In the genomic region with DNA sequence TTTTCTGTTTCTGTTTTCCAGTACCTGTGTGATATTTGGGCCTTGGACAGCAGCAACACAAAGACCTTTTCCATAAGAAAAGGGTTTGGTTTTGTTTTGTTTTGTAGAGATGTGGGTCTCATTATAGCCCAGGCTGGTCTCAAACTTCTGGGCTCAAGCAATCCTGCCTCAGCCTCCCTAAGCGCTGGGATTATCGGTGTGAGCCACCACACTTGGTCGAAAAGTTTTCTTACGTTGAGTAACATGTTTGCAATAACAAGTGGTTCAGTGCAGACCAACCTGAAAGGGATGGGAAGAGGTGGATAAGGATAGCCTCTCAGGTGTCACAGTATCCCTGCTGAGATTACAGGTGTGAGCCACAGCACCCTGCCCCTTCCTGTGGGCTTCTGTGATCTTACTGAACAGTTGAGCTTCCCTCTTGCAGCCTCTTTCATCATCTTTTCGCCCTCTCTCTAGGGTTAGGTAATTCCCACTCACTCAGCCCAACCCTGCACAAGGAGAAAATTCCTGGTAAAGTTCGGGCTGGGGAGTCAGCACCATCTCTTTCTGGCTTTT, we compare ENCODE assay signal across 1 cellular context.
TF ChIP-seq lines count a peak whose summit lies in the region.

No MANE protein-coding gene starts in this region.

TF ChIP-seq in K562, 482 proteins besides CTCF, POLR2A, EP300 and RAD21 (continued from another document):
- TF ChIP-seq, protein P1, sequence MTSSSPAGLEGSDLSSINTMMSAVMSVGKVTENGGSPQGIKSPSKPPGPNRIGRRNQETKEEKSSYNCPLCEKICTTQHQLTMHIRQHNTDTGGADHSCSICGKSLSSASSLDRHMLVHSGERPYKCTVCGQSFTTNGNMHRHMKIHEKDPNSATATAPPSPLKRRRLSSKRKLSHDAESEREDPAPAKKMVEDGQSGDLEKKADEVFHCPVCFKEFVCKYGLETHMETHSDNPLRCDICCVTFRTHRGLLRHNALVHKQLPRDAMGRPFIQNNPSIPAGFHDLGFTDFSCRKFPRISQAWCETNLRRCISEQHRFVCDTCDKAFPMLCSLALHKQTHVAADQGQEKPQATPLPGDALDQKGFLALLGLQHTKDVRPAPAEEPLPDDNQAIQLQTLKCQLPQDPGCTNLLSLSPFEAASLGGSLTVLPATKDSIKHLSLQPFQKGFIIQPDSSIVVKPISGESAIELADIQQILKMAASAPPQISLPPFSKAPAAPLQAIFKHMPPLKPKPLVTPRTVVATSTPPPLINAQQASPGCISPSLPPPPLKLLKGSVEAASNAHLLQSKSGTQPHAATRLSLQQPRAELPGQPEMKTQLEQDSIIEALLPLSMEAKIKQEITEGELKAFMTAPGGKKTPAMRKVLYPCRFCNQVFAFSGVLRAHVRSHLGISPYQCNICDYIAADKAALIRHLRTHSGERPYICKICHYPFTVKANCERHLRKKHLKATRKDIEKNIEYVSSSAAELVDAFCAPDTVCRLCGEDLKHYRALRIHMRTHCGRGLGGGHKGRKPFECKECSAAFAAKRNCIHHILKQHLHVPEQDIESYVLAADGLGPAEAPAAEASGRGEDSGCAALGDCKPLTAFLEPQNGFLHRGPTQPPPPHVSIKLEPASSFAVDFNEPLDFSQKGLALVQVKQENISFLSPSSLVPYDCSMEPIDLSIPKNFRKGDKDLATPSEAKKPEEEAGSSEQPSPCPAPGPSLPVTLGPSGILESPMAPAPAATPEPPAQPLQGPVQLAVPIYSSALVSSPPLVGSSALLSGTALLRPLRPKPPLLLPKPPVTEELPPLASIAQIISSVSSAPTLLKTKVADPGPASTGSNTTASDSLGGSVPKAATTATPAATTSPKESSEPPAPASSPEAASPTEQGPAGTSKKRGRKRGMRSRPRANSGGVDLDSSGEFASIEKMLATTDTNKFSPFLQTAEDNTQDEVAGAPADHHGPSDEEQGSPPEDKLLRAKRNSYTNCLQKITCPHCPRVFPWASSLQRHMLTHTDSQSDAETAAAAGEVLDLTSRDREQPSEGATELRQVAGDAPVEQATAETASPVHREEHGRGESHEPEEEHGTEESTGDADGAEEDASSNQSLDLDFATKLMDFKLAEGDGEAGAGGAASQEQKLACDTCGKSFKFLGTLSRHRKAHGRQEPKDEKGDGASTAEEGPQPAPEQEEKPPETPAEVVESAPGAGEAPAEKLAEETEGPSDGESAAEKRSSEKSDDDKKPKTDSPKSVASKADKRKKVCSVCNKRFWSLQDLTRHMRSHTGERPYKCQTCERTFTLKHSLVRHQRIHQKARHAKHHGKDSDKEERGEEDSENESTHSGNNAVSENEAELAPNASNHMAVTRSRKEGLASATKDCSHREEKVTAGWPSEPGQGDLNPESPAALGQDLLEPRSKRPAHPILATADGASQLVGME (CRISPR knock-in tag; IDR thresholded peaks at IDR 0.05) = peak; percentile 90
- TF ChIP-seq MEIS2 (IDR thresholded peaks at IDR 0.05; ENCODE audit: partially characterized antibody) (no peak), TEAD2 (tag; IDR thresholded peaks at IDR 0.05) (peak; percentile 12; the same call in 1 of the 2 replicates), ERF (CRISPR knock-in tag; IDR thresholded peaks at IDR 0.05) (0 out of 2 replicates have a peak, but pooled peaks have one; percentile 21), ZKSCAN1 (IDR thresholded peaks at IDR 0.05; ENCODE audit: low read depth, low read length) (no peak), TSC22D4 (tag; IDR thresholded peaks at IDR 0.05) (no peak), TAF15 (IDR thresholded peaks at IDR 0.05; ENCODE audit: low read depth, low read length) (no peak), ZNF79 (CRISPR knock-in tag; IDR thresholded peaks at IDR 0.05; ENCODE audit: low read depth) (no peak), MBD2 (IDR thresholded peaks at IDR 0.05; ENCODE audit: borderline replicate concordance, low read depth) (no peak), SNRNP70 (optimal IDR thresholded peaks at IDR 0.05; ENCODE audit: low read depth, low read length) (no peak), FOSL1 (tag; conservative IDR thresholded peaks at IDR 0.05) (peak; percentile 56), ZZZ3 (IDR thresholded peaks at IDR 0.05) (no peak), TBL1XR1 (IDR thresholded peaks at IDR 0.05; ENCODE audit: low read length in 2 of 2) (no peak), PML (IDR thresholded peaks at IDR 0.05; ENCODE audit: low read length) (no peak), ZNF217 (CRISPR knock-in tag; IDR thresholded peaks at IDR 0.05) (no peak), PURB (CRISPR knock-in tag; IDR thresholded peaks at IDR 0.05; ENCODE audit: low read depth) (no peak), ADNP (tag; IDR thresholded peaks at IDR 0.05) (no peak), DACH1 (IDR thresholded peaks at IDR 0.05; ENCODE audit: partially characterized antibody) (no peak), ZNF644 (tag; IDR thresholded peaks at IDR 0.05; ENCODE audit: low read depth) (peak; percentile 91; the same call in 1 of the 2 replicates), TOE1 (IDR thresholded peaks at IDR 0.05; ENCODE audit: borderline replicate concordance) (no peak), TOE1 (CRISPR knock-in tag; IDR thresholded peaks at IDR 0.05; ENCODE audit: borderline replicate concordance, low read depth) (no peak), NONO (IDR thresholded peaks at IDR 0.05; ENCODE audit: low read depth in 2 of 2, low read length in 1 of 2) (no peak), ZNF324 (CRISPR knock-in tag; IDR thresholded peaks at IDR 0.05) (0 out of 2 replicates have a peak, but pooled peaks have one; percentile 10), CBX8 (IDR thresholded peaks at IDR 0.05; ENCODE audit: borderline replicate concordance, extremely low read depth, low read depth, low read length, poor library complexity, severe bottlenecking) (no peak), TAL1 (IDR thresholded peaks at IDR 0.05) (peak; percentile 41), NFXL1 (CRISPR knock-in tag; IDR thresholded peaks at IDR 0.05) (peak; percentile 79), RBM25 (IDR thresholded peaks at IDR 0.05; ENCODE audit: low read depth, low read length, severe bottlenecking) (peak; percentile 7), HCFC1 (IDR thresholded peaks at IDR 0.05; ENCODE audit: low read depth, low read length) (no peak), POLR2AphosphoS2 (IDR thresholded peaks at IDR 0.05; ENCODE audit: low read length) (no peak), CREB1 (IDR thresholded peaks at IDR 0.05) (no peak), CREB1 (CRISPR knock-in tag; IDR thresholded peaks at IDR 0.05) (no peak)
- TF ChIP-seq, protein P2, sequence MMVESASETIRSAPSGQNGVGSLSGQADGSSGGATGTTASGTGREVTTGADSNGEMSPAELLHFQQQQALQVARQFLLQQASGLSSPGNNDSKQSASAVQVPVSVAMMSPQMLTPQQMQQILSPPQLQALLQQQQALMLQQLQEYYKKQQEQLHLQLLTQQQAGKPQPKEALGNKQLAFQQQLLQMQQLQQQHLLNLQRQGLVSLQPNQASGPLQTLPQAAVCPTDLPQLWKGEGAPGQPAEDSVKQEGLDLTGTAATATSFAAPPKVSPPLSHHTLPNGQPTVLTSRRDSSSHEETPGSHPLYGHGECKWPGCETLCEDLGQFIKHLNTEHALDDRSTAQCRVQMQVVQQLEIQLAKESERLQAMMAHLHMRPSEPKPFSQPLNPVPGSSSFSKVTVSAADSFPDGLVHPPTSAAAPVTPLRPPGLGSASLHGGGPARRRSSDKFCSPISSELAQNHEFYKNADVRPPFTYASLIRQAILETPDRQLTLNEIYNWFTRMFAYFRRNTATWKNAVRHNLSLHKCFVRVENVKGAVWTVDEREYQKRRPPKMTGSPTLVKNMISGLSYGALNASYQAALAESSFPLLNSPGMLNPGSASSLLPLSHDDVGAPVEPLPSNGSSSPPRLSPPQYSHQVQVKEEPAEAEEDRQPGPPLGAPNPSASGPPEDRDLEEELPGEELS (CRISPR knock-in tag; IDR thresholded peaks at IDR 0.05; ENCODE audit: borderline replicate concordance) = no peak
- TF ChIP-seq, protein P3, sequence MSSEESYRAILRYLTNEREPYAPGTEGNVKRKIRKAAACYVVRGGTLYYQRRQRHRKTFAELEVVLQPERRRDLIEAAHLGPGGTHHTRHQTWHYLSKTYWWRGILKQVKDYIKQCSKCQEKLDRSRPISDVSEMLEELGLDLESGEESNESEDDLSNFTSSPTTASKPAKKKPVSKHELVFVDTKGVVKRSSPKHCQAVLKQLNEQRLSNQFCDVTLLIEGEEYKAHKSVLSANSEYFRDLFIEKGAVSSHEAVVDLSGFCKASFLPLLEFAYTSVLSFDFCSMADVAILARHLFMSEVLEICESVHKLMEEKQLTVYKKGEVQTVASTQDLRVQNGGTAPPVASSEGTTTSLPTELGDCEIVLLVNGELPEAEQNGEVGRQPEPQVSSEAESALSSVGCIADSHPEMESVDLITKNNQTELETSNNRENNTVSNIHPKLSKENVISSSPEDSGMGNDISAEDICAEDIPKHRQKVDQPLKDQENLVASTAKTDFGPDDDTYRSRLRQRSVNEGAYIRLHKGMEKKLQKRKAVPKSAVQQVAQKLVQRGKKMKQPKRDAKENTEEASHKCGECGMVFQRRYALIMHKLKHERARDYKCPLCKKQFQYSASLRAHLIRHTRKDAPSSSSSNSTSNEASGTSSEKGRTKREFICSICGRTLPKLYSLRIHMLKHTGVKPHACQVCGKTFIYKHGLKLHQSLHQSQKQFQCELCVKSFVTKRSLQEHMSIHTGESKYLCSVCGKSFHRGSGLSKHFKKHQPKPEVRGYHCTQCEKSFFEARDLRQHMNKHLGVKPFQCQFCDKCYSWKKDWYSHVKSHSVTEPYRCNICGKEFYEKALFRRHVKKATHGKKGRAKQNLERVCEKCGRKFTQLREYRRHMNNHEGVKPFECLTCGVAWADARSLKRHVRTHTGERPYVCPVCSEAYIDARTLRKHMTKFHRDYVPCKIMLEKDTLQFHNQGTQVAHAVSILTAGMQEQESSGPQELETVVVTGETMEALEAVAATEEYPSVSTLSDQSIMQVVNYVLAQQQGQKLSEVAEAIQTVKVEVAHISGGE (CRISPR knock-in tag; IDR thresholded peaks at IDR 0.05) = no peak
- TF ChIP-seq, protein P4, sequence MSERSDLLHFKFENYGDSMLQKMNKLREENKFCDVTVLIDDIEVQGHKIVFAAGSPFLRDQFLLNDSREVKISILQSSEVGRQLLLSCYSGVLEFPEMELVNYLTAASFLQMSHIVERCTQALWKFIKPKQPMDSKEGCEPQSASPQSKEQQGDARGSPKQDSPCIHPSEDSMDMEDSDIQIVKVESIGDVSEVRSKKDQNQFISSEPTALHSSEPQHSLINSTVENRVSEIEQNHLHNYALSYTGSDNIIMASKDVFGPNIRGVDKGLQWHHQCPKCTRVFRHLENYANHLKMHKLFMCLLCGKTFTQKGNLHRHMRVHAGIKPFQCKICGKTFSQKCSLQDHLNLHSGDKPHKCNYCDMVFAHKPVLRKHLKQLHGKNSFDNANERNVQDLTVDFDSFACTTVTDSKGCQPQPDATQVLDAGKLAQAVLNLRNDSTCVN (CRISPR knock-in tag; IDR thresholded peaks at IDR 0.05) = 0 out of 2 replicates have a peak, but pooled peaks have one; percentile 8
- TF ChIP-seq, protein P5, sequence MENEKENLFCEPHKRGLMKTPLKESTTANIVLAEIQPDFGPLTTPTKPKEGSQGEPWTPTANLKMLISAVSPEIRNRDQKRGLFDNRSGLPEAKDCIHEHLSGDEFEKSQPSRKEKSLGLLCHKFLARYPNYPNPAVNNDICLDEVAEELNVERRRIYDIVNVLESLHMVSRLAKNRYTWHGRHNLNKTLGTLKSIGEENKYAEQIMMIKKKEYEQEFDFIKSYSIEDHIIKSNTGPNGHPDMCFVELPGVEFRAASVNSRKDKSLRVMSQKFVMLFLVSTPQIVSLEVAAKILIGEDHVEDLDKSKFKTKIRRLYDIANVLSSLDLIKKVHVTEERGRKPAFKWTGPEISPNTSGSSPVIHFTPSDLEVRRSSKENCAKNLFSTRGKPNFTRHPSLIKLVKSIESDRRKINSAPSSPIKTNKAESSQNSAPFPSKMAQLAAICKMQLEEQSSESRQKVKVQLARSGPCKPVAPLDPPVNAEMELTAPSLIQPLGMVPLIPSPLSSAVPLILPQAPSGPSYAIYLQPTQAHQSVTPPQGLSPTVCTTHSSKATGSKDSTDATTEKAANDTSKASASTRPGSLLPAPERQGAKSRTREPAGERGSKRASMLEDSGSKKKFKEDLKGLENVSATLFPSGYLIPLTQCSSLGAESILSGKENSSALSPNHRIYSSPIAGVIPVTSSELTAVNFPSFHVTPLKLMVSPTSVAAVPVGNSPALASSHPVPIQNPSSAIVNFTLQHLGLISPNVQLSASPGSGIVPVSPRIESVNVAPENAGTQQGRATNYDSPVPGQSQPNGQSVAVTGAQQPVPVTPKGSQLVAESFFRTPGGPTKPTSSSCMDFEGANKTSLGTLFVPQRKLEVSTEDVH (IDR thresholded peaks at IDR 0.05; ENCODE audit: low read depth, partially characterized antibody) = peak; percentile 49
- TF ChIP-seq, protein P6, sequence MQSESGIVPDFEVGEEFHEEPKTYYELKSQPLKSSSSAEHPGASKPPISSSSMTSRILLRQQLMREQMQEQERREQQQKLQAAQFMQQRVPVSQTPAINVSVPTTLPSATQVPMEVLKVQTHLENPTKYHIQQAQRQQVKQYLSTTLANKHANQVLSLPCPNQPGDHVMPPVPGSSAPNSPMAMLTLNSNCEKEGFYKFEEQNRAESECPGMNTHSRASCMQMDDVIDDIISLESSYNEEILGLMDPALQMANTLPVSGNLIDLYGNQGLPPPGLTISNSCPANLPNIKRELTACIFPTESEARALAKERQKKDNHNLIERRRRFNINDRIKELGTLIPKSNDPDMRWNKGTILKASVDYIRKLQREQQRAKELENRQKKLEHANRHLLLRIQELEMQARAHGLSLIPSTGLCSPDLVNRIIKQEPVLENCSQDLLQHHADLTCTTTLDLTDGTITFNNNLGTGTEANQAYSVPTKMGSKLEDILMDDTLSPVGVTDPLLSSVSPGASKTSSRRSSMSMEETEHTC (IDR thresholded peaks at IDR 0.05) = no peak
- TF ChIP-seq, protein P7, sequence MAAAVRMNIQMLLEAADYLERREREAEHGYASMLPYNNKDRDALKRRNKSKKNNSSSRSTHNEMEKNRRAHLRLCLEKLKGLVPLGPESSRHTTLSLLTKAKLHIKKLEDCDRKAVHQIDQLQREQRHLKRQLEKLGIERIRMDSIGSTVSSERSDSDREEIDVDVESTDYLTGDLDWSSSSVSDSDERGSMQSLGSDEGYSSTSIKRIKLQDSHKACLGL (CRISPR knock-in tag; IDR thresholded peaks at IDR 0.05; ENCODE audit: borderline replicate concordance, poor library complexity, severe bottlenecking) = no peak
